1 cellular context compared by ENCODE assay signal in the genomic region with DNA sequence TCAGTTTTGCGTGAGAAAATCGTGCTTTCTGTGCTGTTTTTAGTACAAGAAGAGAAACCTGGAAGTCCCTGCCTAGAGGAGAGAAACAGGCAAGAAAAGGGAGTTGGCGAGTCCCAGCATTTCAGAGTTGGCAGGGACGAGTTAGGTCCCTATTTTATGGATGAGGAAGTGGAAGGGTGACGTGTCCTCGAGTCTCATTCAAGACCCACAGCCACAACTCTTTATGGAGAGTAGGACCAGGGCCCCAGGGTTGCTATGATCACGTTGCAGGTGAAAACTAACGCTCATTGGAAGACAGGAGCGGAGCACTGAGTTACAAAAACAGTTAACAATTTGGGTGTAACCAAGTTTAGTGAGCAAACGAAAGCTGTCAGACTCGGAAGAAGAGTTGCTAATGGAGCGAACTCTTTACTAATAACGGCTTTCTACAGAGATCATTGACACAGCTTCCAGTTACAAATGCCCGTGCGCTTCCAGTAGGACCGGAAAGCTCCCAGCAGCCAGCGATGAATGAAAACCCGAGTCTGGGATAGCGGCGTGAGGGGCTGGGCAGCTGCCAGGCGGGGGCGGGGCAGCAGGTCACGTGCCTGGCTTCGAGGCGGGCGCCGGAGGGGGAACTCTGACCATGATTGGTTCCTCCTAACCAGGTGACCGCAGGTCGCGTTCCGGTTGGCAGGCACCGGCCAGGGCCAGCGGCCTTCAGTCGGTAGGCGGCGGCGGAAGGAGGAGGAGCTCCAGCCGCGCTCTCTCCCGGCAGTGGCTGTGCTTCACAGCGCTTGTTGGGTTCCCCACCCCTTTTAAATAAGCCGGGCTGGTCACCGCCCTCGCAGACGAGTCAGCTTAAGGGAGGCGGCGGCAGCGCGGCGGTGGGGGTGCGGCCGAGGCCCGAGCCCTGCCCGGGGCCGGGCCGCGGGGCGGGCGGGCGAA.
TF ChIP-seq lines count a peak whose summit lies in the region.

A gene (plus strand): TSS at position 827 of the 927 bp plus-strand sequence. CDS start 257 bp downstream, outside the sequence.

TF ChIP-seq in HCT116, 20 proteins besides CTCF, POLR2A, EP300 and RAD21 (continued from another document):
- TF ChIP-seq SP1 (IDR thresholded peaks at IDR 0.05; ENCODE audit: low read depth), result peak; percentile 88
- TF ChIP-seq TCF7L2 (IDR thresholded peaks at IDR 0.05; ENCODE audit: borderline replicate concordance, extremely low read depth, insufficient read depth, insufficient read length), result no peak
- TF ChIP-seq, protein P1, sequence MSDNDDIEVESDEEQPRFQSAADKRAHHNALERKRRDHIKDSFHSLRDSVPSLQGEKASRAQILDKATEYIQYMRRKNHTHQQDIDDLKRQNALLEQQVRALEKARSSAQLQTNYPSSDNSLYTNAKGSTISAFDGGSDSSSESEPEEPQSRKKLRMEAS (IDR thresholded peaks at IDR 0.05), result peak; percentile 89
- TF ChIP-seq, protein P2, sequence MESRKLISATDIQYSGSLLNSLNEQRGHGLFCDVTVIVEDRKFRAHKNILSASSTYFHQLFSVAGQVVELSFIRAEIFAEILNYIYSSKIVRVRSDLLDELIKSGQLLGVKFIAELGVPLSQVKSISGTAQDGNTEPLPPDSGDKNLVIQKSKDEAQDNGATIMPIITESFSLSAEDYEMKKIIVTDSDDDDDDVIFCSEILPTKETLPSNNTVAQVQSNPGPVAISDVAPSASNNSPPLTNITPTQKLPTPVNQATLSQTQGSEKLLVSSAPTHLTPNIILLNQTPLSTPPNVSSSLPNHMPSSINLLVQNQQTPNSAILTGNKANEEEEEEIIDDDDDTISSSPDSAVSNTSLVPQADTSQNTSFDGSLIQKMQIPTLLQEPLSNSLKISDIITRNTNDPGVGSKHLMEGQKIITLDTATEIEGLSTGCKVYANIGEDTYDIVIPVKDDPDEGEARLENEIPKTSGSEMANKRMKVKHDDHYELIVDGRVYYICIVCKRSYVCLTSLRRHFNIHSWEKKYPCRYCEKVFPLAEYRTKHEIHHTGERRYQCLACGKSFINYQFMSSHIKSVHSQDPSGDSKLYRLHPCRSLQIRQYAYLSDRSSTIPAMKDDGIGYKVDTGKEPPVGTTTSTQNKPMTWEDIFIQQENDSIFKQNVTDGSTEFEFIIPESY (IDR thresholded peaks at IDR 0.05; ENCODE audit: extremely low read depth, insufficient replicate concordance, low read length), result no peak
- TF ChIP-seq CEBPB (IDR thresholded peaks at IDR 0.05; ENCODE audit: low read depth), result no peak
- TF ChIP-seq POLR2AphosphoS5 (IDR thresholded peaks at IDR 0.05; ENCODE audit: low read depth, low read length), result peak; percentile 85
- no peak for TF ChIP-seq FOSL1 (IDR thresholded peaks at IDR 0.05; ENCODE audit: low read depth)
- TF ChIP-seq, protein P3, sequence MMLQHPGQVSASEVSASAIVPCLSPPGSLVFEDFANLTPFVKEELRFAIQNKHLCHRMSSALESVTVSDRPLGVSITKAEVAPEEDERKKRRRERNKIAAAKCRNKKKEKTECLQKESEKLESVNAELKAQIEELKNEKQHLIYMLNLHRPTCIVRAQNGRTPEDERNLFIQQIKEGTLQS (IDR thresholded peaks at IDR 0.05), result no peak
